ENCODE assay signal across 10 cellular contexts in the genomic region with DNA sequence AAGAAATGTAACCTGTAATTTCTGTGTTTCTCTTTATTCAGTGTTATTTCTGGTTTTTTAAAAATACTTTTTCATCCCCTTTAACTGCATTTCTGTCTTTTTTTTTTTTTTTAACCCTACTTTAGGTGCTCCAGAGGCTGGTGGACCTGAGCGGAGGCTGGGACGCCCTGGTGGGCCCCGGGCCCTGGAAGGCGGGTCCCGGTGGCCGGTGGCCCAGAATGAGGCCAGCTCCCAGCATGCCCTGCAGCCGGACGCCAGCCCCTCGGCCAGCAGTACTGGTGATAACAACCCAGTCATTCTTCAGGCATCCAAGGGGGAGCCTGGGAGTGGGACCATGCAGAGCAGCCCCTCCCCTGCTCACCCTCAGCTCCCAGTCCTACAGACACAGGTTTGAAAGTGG. TPM values are rescaled to one million over a fixed set of nuclear protein-coding genes. Genes with fewer than 3 reads are reported as not detected.
DNase-seq lines count a peak whose midpoint lies in the region; ATAC-seq and TF ChIP-seq lines count a peak whose summit lies in the region.
"Had no signal": no experiment of that assay in that cellular context is flagged by ENCODE, and none has a peak within 500 bp of the region (broad histone marks: within the 10 kb centered on the region; RNA-seq: fewer than 3 reads in every experiment).

No MANE protein-coding gene starts in this region.

- POLR2A ChIA-PET in WTC11 (lab: Charles Lee): no interaction called here

- H3K27ac Mint-ChIP-seq in WTC11: no peak overlapping the region

- peaks cover 45% of the 10 kb centered on the region for H3K79me2 ChIP-seq in ACC112 (ENCODE audit: control insufficient read depth, insufficient read depth, low read length, unreplicated experiment)

- no peak overlapping the region for H2AFZ ChIP-seq in ACC112 (ENCODE audit: low read length, unreplicated experiment)
- no peak overlapping the region for H2AFZ ChIP-seq in mesenchymal stem cell (ENCODE audit: low read depth, low read length)

- no peak overlapping the region for H2BK120ac ChIP-seq in mesenchymal stem cell (ENCODE audit: low read depth, low read length)

- H3K4me1 Mint-ChIP-seq in WTC11: peaks cover 14% of the 10 kb centered on the region

- peak overlapping the region in 1 of 2 experiments; percentile 26 for H2BK12ac ChIP-seq in mesenchymal stem cell (ENCODE audit: low read length in 2 of 2)

- H3K79me1 ChIP-seq in mesenchymal stem cell (replicated peaks; ENCODE audit: low read length, poor library complexity, severe bottlenecking): peaks cover 13% of the 10 kb centered on the region

- no peak overlapping the region for H4K91ac ChIP-seq in mesenchymal stem cell (ENCODE audit: low read length)

- H3K9me3 Mint-ChIP-seq in WTC11: no peaks in the 10 kb centered on the region
- H3K9me3 Mint-ChIP-seq: T-helper 1 cell treated with Interleukin-12 subunit alpha and Interleukin-12 subunit beta and Interleukin-4 antibody, amounts not matched to agents 30 μg/mL and 1 μg/mL, for 36 hours had no signal

- H3K27me3 ChIP-seq in ACC112 (ENCODE audit: insufficient read depth, low read length) (no peaks in the 10 kb centered on the region), HAP-1 (ENCODE audit: low read depth) (no peaks in the 10 kb centered on the region), mesenchymal stem cell (ENCODE audit: control insufficient read depth in 1 of 2, insufficient read depth in 1 of 2, low read length in 2 of 2) (no peaks in the 10 kb centered on the region)

- H3K18ac ChIP-seq in mesenchymal stem cell (ENCODE audit: low read depth in 1 of 2, low read length in 2 of 2): no peak overlapping the region

- in situ Hi-C loops in HAP-1 (cut with MboI; ENCODE audit: low sequenced_read_pairs): no loop called here

- no peak for TF ChIP-seq CTCF in WTC11 (IDR thresholded peaks at IDR 0.05)

- peak overlapping the region; percentile 100 for H3K9ac ChIP-seq in mesenchymal stem cell (ENCODE audit: low read length)

- no peak overlapping the region for H3K4ac ChIP-seq in mesenchymal stem cell (ENCODE audit: low read depth in 1 of 2, low read length in 2 of 2)

- H4K8ac ChIP-seq in mesenchymal stem cell (ENCODE audit: low read length): no peak overlapping the region

- H3K4me3 Mint-ChIP-seq in WTC11: no peak overlapping the region

- DNase-seq in HAP-1 (ENCODE audit: low spot score in 2 of 2): no peak
- DNase-seq in amniotic epithelial cell (ENCODE audit: low read depth): peak; percentile 81
- peak; percentile 11 for DNase-seq in mesenchymal stem cell
- DNase-seq in ureter (ENCODE audit: low spot score): no peak
- DNase-seq in WTC11 (ENCODE audit: low spot score): no peak
- DNase-seq in UCSD-AML1 (lab: John Stamatoyannopoulos, UW; ENCODE audit: unreplicated experiment): no peak
- DNase-seq in HT-29 (ENCODE audit: low spot score): no peak
- DNase-seq: activated effector memory CD4-positive, alpha-beta T cell treated with Interleukin-2 at 50 U/mL for 16 hours had no signal

- CTCF ChIA-PET in WTC11 (lab: Charles Lee): no interaction called here

- peaks cover 36% of the 10 kb centered on the region for H3K36me3 Mint-ChIP-seq in WTC11

- H3K27ac ChIP-seq in ACC112 (ENCODE audit: low read depth, low read length) (peak overlapping the region; percentile 98), mesenchymal stem cell (ENCODE audit: low read length, poor library complexity, severe bottlenecking) (peak overlapping the region; percentile 48)

- H3K27me3 Mint-ChIP-seq in WTC11 (ENCODE audit: low read depth): peaks cover 27% of the 10 kb centered on the region

- ATAC-seq in WTC11: no peak

- H3K36me3 ChIP-seq in ACC112 (ENCODE audit: insufficient read depth, low read length) (peaks cover 20% of the 10 kb centered on the region), HAP-1 (replicated peaks) (peaks cover 54% of the 10 kb centered on the region), mesenchymal stem cell (ENCODE audit: control insufficient read depth in 1 of 2, insufficient read depth in 2 of 2, low read depth in 1 of 2, low read length in 2 of 2) (peaks cover 37 to 51% of the 10 kb centered on the region in 2 experiments)

- H3K9me3 ChIP-seq in HAP-1 (no peaks in the 10 kb centered on the region), mesenchymal stem cell (ENCODE audit: control insufficient read depth, low read length) (no peaks in the 10 kb centered on the region)

- H2AK5ac ChIP-seq in mesenchymal stem cell (ENCODE audit: low read length, severe bottlenecking): no peak overlapping the region

- H3K4me1 ChIP-seq in ACC112 (ENCODE audit: control insufficient read depth, insufficient read depth, low read length, unreplicated experiment): peaks cover 15% of the 10 kb centered on the region
- H3K4me1 ChIP-seq in HAP-1: peaks cover 10% of the 10 kb centered on the region
- H3K4me1 ChIP-seq in mesenchymal stem cell (ENCODE audit: control insufficient read depth, insufficient read depth, low read depth, low read length): peaks cover 8% of the 10 kb centered on the region

- H3K14ac ChIP-seq in mesenchymal stem cell (ENCODE audit: low read length in 2 of 2): no peak overlapping the region

- WGBS in mesenchymal stem cell: 76% methylated on average over 9 of the region's 9 CpGs

- H3K4me3 ChIP-seq in ACC112 (ENCODE audit: low read depth, low read length) (peak overlapping the region; percentile 95), HAP-1 (peak overlapping the region; percentile 97), mesenchymal stem cell (ENCODE audit: insufficient read depth in 1 of 2, low read depth in 1 of 2, low read length in 2 of 2) (peak overlapping the region; percentile 8 to 98)

- H2BK15ac ChIP-seq in mesenchymal stem cell (ENCODE audit: low read depth, poor library complexity, severe bottlenecking): no peak overlapping the region

- H2BK5ac ChIP-seq in mesenchymal stem cell (ENCODE audit: low read depth, low read length, poor library complexity, severe bottlenecking): no peak overlapping the region

- H3K4me2 ChIP-seq in mesenchymal stem cell (ENCODE audit: low read length, poor library complexity, severe bottlenecking): peak overlapping the region; percentile 38

- peak overlapping the region in 1 of 2 experiments; percentile 91 for H3K23ac ChIP-seq in mesenchymal stem cell (ENCODE audit: low read length in 2 of 2)

TF ChIP-seq in WTC11, 78 proteins besides CTCF, POLR2A, EP300 and RAD21 (continues in another document):
- TF ChIP-seq SMAD3 (CRISPR knock-in tag; IDR thresholded peaks at IDR 0.05; ENCODE audit: borderline replicate concordance): no peak
- no peak for TF ChIP-seq FOXK1 (CRISPR knock-in tag; IDR thresholded peaks at IDR 0.05)
- no peak for TF ChIP-seq JUN (CRISPR knock-in tag; IDR thresholded peaks at IDR 0.05)
- TF ChIP-seq NR2C2 (CRISPR knock-in tag; IDR thresholded peaks at IDR 0.05): no peak
- no peak for TF ChIP-seq EMX1 (CRISPR knock-in tag; IDR thresholded peaks at IDR 0.05)
- TF ChIP-seq ATF2 (CRISPR knock-in tag; IDR thresholded peaks at IDR 0.05; ENCODE audit: borderline replicate concordance, low read depth): no peak
- TF ChIP-seq RORB (CRISPR knock-in tag; IDR thresholded peaks at IDR 0.05): no peak
- TF ChIP-seq NFATC4 (CRISPR knock-in tag; IDR thresholded peaks at IDR 0.05): no peak
- TF ChIP-seq, protein P1, sequence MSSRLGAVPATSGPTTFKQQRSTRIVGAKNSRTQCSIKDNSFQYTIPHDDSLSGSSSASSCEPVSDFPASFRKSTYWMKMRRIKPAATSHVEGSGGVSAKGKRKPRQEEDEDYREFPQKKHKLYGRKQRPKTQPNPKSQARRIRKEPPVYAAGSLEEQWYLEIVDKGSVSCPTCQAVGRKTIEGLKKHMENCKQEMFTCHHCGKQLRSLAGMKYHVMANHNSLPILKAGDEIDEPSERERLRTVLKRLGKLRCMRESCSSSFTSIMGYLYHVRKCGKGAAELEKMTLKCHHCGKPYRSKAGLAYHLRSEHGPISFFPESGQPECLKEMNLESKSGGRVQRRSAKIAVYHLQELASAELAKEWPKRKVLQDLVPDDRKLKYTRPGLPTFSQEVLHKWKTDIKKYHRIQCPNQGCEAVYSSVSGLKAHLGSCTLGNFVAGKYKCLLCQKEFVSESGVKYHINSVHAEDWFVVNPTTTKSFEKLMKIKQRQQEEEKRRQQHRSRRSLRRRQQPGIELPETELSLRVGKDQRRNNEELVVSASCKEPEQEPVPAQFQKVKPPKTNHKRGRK (CRISPR knock-in tag; IDR thresholded peaks at IDR 0.05; ENCODE audit: borderline replicate concordance): no peak
- TF ChIP-seq CDX4 (CRISPR knock-in tag; IDR thresholded peaks at IDR 0.05; ENCODE audit: borderline replicate concordance): no peak

RNA-seq across cellular contexts. Expression of gene SRCAP, which starts 1.5 kb away (rescaled TPM):
- polyA plus RNA-seq in mesenchymal stem cell (2013, experiment 1 of 2): 17.1 TPM
- polyA plus RNA-seq in mesenchymal stem cell (2013, experiment 2 of 2): 16.0 TPM
- 82.3 TPM for total RNA-seq in ureter
- 54.9 to 58.5 TPM (median 55.8 TPM) in 3 replicates for total RNA-seq in WTC11 (2021)
- 33.2 and 46.2 TPM in 2 replicates for total RNA-seq in HT-29 (2014; rRNA removed; shearing (Covaris generic))

RNA-seq across cellular contexts. Expression of gene FBRS, which starts 42.3 kb away (rescaled TPM):
- polyA plus RNA-seq in mesenchymal stem cell (2013, experiment 1 of 2): 61.7 TPM
- polyA plus RNA-seq in mesenchymal stem cell (2013, experiment 2 of 2): 57.4 TPM
- total RNA-seq in ureter (82.5 TPM), WTC11 (2021) (18.9 to 23.2 TPM (median 19.9 TPM) in 3 replicates)
- 33.6 and 38.0 TPM in 2 replicates for total RNA-seq in HT-29 (2014; rRNA removed; shearing (Covaris generic))

RNA-seq across cellular contexts. Expression of gene PHKG2, which starts 47.7 kb away (rescaled TPM):
- polyA plus RNA-seq in mesenchymal stem cell (2013, experiment 1 of 2): 22.5 TPM
- polyA plus RNA-seq in mesenchymal stem cell (2013, experiment 2 of 2): 21.9 TPM
- total RNA-seq in ureter (35.9 TPM), WTC11 (2021) (40.8 to 50.5 TPM (median 45.0 TPM) in 3 replicates)
- 58.3 and 69.5 TPM in 2 replicates for total RNA-seq in HT-29 (2014; rRNA removed; shearing (Covaris generic))

RNA-seq across cellular contexts. Expression of gene PRR14, which starts 49.7 kb away (rescaled TPM):
- polyA plus RNA-seq in mesenchymal stem cell (2013, experiment 1 of 2): 38.9 TPM
- polyA plus RNA-seq in mesenchymal stem cell (2013, experiment 2 of 2): 37.7 TPM
- total RNA-seq in ureter (37.8 TPM), WTC11 (2021) (21.9 to 24.3 TPM (median 22.0 TPM) in 3 replicates)
- 20.8 and 22.9 TPM in 2 replicates for total RNA-seq in HT-29 (2014; rRNA removed; shearing (Covaris generic))

Comparison
In these comparisons a context has a peak if more than half of its experiments do, and no peak if none do; other contexts are left out.
1. DNase-seq: peak in amniotic epithelial cell (single experiment) and mesenchymal stem cell (single experiment); none in HAP-1 (0 of 2), ureter (single experiment), WTC11 (single experiment), UCSD-AML1 (single experiment) and HT-29 (single experiment).
2. Peak in every context shown above with its lines, with median percentiles within 50 percentile points of each other: H3K4me3 ChIP-seq.